Comparison of ENCODE assay signal across 31 cellular contexts in the genomic region with DNA sequence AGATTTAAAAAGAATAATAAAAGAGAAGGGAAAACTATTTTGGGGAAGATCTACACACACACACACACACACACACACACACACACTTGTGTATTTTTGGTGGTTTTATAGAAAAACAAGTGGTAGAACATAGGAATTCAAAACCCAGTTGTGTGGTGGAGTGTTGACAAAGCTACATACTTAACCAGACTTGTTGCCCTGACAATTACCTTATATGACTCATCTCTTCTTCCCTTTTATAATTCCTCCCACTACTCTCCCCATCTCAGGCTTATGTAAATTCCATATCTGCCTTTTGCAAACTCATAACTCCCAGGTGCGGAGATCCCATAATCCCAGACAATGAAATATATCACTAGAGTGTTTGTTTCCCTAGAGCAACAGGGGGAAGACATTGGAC.
DNase-seq lines count a peak whose midpoint lies in the region; ATAC-seq, FAIRE-seq and TF ChIP-seq lines count a peak whose summit lies in the region.
"Had no signal": no experiment of that assay in that cellular context is flagged by ENCODE, and none has a peak within 500 bp of the region (broad histone marks: within the 10 kb centered on the region; RNA-seq: fewer than 3 reads in every experiment).

No MANE protein-coding gene starts in this region.

- no peak for TF ChIP-seq POLR2A in H54 (IDR thresholded peaks at IDR 0.05; ENCODE audit: low read depth, low read length)

- peak; percentile 33 for DNase-seq in DMS153 (lab: John Stamatoyannopoulos, UW)
- no peak for DNase-seq in H54 (ENCODE audit: insufficient read length, low spot score)
- DNase-seq in SW480 (ENCODE audit: low spot score), result peak; percentile 60
- peak; percentile 9 for DNase-seq in kidney epithelial cell (ENCODE audit: low read depth)
- no peak for DNase-seq in T-helper 17 cell
- DNase-seq: activated CD4-positive, alpha-beta T cell treated with anti-CD3 and anti-CD28 coated beads, Interleukin-2, amount 10 ng/mL, durations not matched to agents 7 days and 5 days; activated naive CD4-positive, alpha-beta T cell treated with anti-CD3 and anti-CD28 coated beads, Interleukin-2, amount 10 ng/mL, durations not matched to agents 7 days and 5 days; amygdala; Calu3; cortex of kidney; effector memory CD8-positive, alpha-beta T cell; EL; foreskin fibroblast; KG1; left cardiac atrium; NCI-H1417 treated with DMSO at 0.1 percent for 48 hours; NCI-H2107; NCI-H524; RPMI8226; stimulated activated CD4-positive, alpha-beta T cell treated with anti-CD3 and anti-CD28 coated beads, Interleukin-4, amount 100 ng/mL, for 24 hours; substantia nigra; upper lobe of left lung had no signal

- no peaks in the 10 kb centered on the region for H3K36me3 Mint-ChIP-seq in T-helper 17 cell (ENCODE audit: low read depth)
- H3K36me3 Mint-ChIP-seq: activated naive CD4-positive, alpha-beta T cell treated with anti-CD3 and anti-CD28 coated beads, Interleukin-2, amount 10 ng/mL, durations not matched to agents 7 days and 5 days; memory B cell; neural progenitor cell; stimulated activated effector memory CD8-positive, alpha-beta T cell treated with anti-CD3 and anti-CD28 coated beads, Interleukin-12 subunit alpha, Interleukin-12 subunit beta, amount 100 ng/mL, for 72 hours had no signal

- no peaks in the 10 kb centered on the region for H3K4me1 Mint-ChIP-seq in T-helper 17 cell
- H3K4me1 Mint-ChIP-seq: activated CD4-positive, alpha-beta T cell treated with anti-CD3 and anti-CD28 coated beads, Interleukin-2, amount 10 ng/mL, durations not matched to agents 7 days and 5 days; activated naive CD4-positive, alpha-beta T cell treated with anti-CD3 and anti-CD28 coated beads, Interleukin-2, amount 10 ng/mL, durations not matched to agents 7 days and 5 days; memory B cell; neural progenitor cell; stimulated activated effector memory CD8-positive, alpha-beta T cell treated with anti-CD3 and anti-CD28 coated beads, Interleukin-12 subunit alpha, Interleukin-12 subunit beta, amount 100 ng/mL, for 72 hours had no signal

- no peaks in the 10 kb centered on the region for H3K27me3 Mint-ChIP-seq in T-helper 17 cell
- H3K27me3 Mint-ChIP-seq: activated CD4-positive, alpha-beta T cell treated with anti-CD3 and anti-CD28 coated beads, Interleukin-2, amount 10 ng/mL, durations not matched to agents 7 days and 5 days; activated naive CD4-positive, alpha-beta T cell treated with anti-CD3 and anti-CD28 coated beads, Interleukin-2, amount 10 ng/mL, durations not matched to agents 7 days and 5 days; effector memory CD8-positive, alpha-beta T cell; memory B cell had no signal

- ATAC-seq in HG03439 (IDR thresholded peaks at IDR 0.05; ENCODE audit: unreplicated experiment), result no peak
- ATAC-seq in T-helper 17 cell, result no peak
- ATAC-seq in GM18517 (IDR thresholded peaks at IDR 0.05; ENCODE audit: unreplicated experiment), result no peak
- ATAC-seq: effector memory CD8-positive, alpha-beta T cell; esophagus mucosa; GM12878; left cardiac atrium; sciatic nerve; stimulated activated effector memory CD8-positive, alpha-beta T cell treated with anti-CD3 and anti-CD28 coated beads, Interleukin-12 subunit alpha, Interleukin-12 subunit beta, amount 100 ng/mL, for 72 hours had no signal

- no peaks in the 10 kb centered on the region for H3K27me3 ChIP-seq in kidney epithelial cell (ENCODE audit: control insufficient read depth, insufficient read depth, low read length)
- H3K27me3 ChIP-seq: cardiac muscle cell, neural progenitor cell, upper lobe of left lung had no signal

- TF ChIP-seq CTCF in kidney epithelial cell (IDR thresholded peaks at IDR 0.05; ENCODE audit: insufficient read depth, low read length, poor library complexity, severe bottlenecking), result no peak

- H3K9me3 ChIP-seq in T-helper 17 cell (ENCODE audit: control insufficient read depth, low read length, poor library complexity, severe bottlenecking), result no peaks in the 10 kb centered on the region
- H3K9me3 ChIP-seq: upper lobe of left lung had no signal

- H3K36me3 ChIP-seq in kidney epithelial cell (ENCODE audit: control insufficient read depth, insufficient read depth, low read length), result no peaks in the 10 kb centered on the region
- H3K36me3 ChIP-seq: cardiac muscle cell, neural progenitor cell, upper lobe of left lung had no signal

- H3K27ac Mint-ChIP-seq in T-helper 17 cell, result no peak overlapping the region
- H3K27ac Mint-ChIP-seq: activated CD4-positive, alpha-beta T cell treated with anti-CD3 and anti-CD28 coated beads, Interleukin-2, amount 10 ng/mL, durations not matched to agents 7 days and 5 days; activated naive CD4-positive, alpha-beta T cell treated with anti-CD3 and anti-CD28 coated beads, Interleukin-2, amount 10 ng/mL, durations not matched to agents 7 days and 5 days; effector memory CD8-positive, alpha-beta T cell; memory B cell; neural progenitor cell; stimulated activated effector memory CD8-positive, alpha-beta T cell treated with anti-CD3 and anti-CD28 coated beads, Interleukin-12 subunit alpha, Interleukin-12 subunit beta, amount 100 ng/mL, for 72 hours had no signal

- H3K4me3 Mint-ChIP-seq in T-helper 17 cell, result no peak overlapping the region
- H3K4me3 Mint-ChIP-seq: activated CD4-positive, alpha-beta T cell treated with anti-CD3 and anti-CD28 coated beads, Interleukin-2, amount 10 ng/mL, durations not matched to agents 7 days and 5 days; activated naive CD4-positive, alpha-beta T cell treated with anti-CD3 and anti-CD28 coated beads, Interleukin-2, amount 10 ng/mL, durations not matched to agents 7 days and 5 days; effector memory CD8-positive, alpha-beta T cell; memory B cell; neural progenitor cell; stimulated activated effector memory CD8-positive, alpha-beta T cell treated with anti-CD3 and anti-CD28 coated beads, Interleukin-12 subunit alpha, Interleukin-12 subunit beta, amount 100 ng/mL, for 72 hours had no signal

- no peak overlapping the region for H3K4me3 ChIP-seq in kidney epithelial cell (ENCODE audit: low read depth, low read length)
- H3K4me3 ChIP-seq: cardiac muscle cell, GM12878, neural progenitor cell, upper lobe of left lung had no signal

- FAIRE-seq in H54 (lab: Jason Lieb, UNC), result peak; percentile 75
- FAIRE-seq: GM12878 had no signal

Comparison
In these comparisons a context has a peak if more than half of its experiments do, and no peak if none do; other contexts are left out.
1. DNase-seq: peak in DMS153 (single experiment), SW480 (single experiment) and kidney epithelial cell (single experiment); none in H54 (single experiment) and T-helper 17 cell (0 of 3).